ENCODE assay signal across 8 cellular contexts in genomic region chr11:134223836-134224709, GRCh38. TPM values are rescaled to one million over a fixed set of nuclear protein-coding genes. Genes with fewer than 3 reads are reported as not detected.
DNase-seq lines count a peak whose midpoint lies in the region; ATAC-seq and TF ChIP-seq lines count a peak whose summit lies in the region.

Gene NCAPD3 (minus strand): TSS chr11:134223967. CDS start chr11:134223926, 41 bp downstream.
Gene VPS26B (plus strand): TSS chr11:134224671. CDS start chr11:134225123, 452 bp downstream.

- in situ Hi-C loops in Panc1 (cut with HindIII; ENCODE audit: low pct_unique_long_range_greater_than_20kb, low sequenced_read_pairs) = no loop called here

- TF ChIP-seq CTCF in Panc1 (IDR thresholded peaks at IDR 0.05) = no peak

- peaks cover 9% of the 10 kb centered on the region for H3K36me3 Mint-ChIP-seq in activated T-cell treated with anti-CD3 and anti-CD28 coated beads, Interleukin-2, amount 50 U/mL, for 4 hours (ENCODE audit: insufficient read depth)

- WGBS in esophagus, 2 donors = 0% methylated on average over 72 to 89 of the region's 89 CpGs

- H3K4me3 ChIP-seq in Panc1 (ENCODE audit: low read depth in 2 of 2, low read length in 2 of 2) (peak within 1 kb of the TSS; percentile 85 to 96), esophagus (ENCODE audit: low read depth in 1 of 2, low read length in 2 of 2) (peak within 1 kb of the TSS; percentile 92 to 93), muscle layer of colon (ENCODE audit: low read depth in 1 of 2, low read length in 2 of 2) (peak within 1 kb of the TSS; percentile 86 to 97)

- H3K27me3 ChIP-seq in Panc1 (ENCODE audit: control insufficient read depth, insufficient read depth, low read length) (no peaks in the 10 kb centered on the region), esophagus (ENCODE audit: control insufficient read depth in 1 of 2, insufficient read depth in 2 of 2, low read length in 2 of 2) (no peaks in the 10 kb centered on the region), muscle layer of colon (ENCODE audit: control insufficient read depth in 1 of 2, insufficient read depth in 2 of 2, low read length in 2 of 2) (no peaks in the 10 kb centered on the region)

- H3K9me3 Mint-ChIP-seq in activated T-cell treated with anti-CD3 and anti-CD28 coated beads, Interleukin-2, amount 50 U/mL, for 4 hours = no peaks in the 10 kb centered on the region

- intact Hi-C loops in Panc1 (cut with micrococcal nuclease; ENCODE audit: unreplicated experiment) = loop anchor here (2.0 kb wide), 1 partner anchor 29 kb away; the partner anchor contains the start of genes ACAD8 and THYN1

- H3K4me1 Mint-ChIP-seq in activated T-cell treated with anti-CD3 and anti-CD28 coated beads, Interleukin-2, amount 50 U/mL, for 4 hours (ENCODE audit: low read depth) = peaks cover 59% of the 10 kb centered on the region

- DNase-seq in DMS53 (lab: John Stamatoyannopoulos, UW) = peak; percentile 99
- peak; percentile 97 for DNase-seq in KG1 (lab: John Stamatoyannopoulos, UW)
- DNase-seq in Panc1 (ENCODE audit: low read depth, low spot score) = peak; percentile 87
- DNase-seq in activated T-cell treated with anti-CD3 and anti-CD28 coated beads, Interleukin-2, amount 50 U/mL, for 4 hours = peak; percentile 92
- DNase-seq in stimulated activated CD8-positive, alpha-beta memory T cell treated with anti-CD3 and anti-CD28 coated beads, Interleukin-7, amount 100 ng/mL, for 24 hours (ENCODE audit: low read depth) = peak; percentile 94

- POLR2A ChIA-PET in Panc1 (lab: Charles Lee) = interaction anchor here (0.5 to 0.8 kb wide), 4 partner anchors 10 to 104 kb away, joined by 3 to 4 read pairs (median 4); partner anchors contain the start of genes ACAD8 and THYN1

- H3K4me3 Mint-ChIP-seq in activated T-cell treated with anti-CD3 and anti-CD28 coated beads, Interleukin-2, amount 50 U/mL, for 4 hours = peak within 1 kb of the TSS; percentile 88

- CTCF ChIA-PET in Panc1 (lab: Charles Lee) = interaction anchor here (1.3 kb wide), 1 partner anchor 74 kb away, joined by 4 read pairs; no protein-coding TSS in a partner anchor

- no peaks in the 10 kb centered on the region for H3K27me3 Mint-ChIP-seq in activated T-cell treated with anti-CD3 and anti-CD28 coated beads, Interleukin-2, amount 50 U/mL, for 4 hours (ENCODE audit: low read depth)

- H3K36me3 ChIP-seq in Panc1 (ENCODE audit: control insufficient read depth, insufficient read depth, low read length) (peaks cover 9% of the 10 kb centered on the region), esophagus (ENCODE audit: control insufficient read depth in 2 of 2, insufficient read depth in 2 of 2, low read length in 1 of 2) (no peaks in the 10 kb centered on the region), muscle layer of colon (ENCODE audit: insufficient read depth, low read length) (peaks cover 3% of the 10 kb centered on the region)

- peak within 1 kb of the TSS; percentile 98 for H3K27ac ChIP-seq in Panc1 (ENCODE audit: low read length)
- H3K27ac ChIP-seq in esophagus (ENCODE audit: low read depth in 2 of 2, low read length in 1 of 2) = peak within 1 kb of the TSS; percentile 82 to 95
- H3K27ac ChIP-seq in muscle layer of colon (ENCODE audit: low read depth, low read length) = peak within 1 kb of the TSS; percentile 98

- peak within 1 kb of the TSS; percentile 88 for H3K9ac ChIP-seq in muscle layer of colon (ENCODE audit: low read length)

- H3K9me3 ChIP-seq in Panc1 (ENCODE audit: control insufficient read depth, insufficient read depth, low read depth, low read length) = no peaks in the 10 kb centered on the region
- no peaks in the 10 kb centered on the region for H3K9me3 ChIP-seq in esophagus (ENCODE audit: control insufficient read depth in 2 of 2, insufficient read depth in 1 of 2, low read depth in 1 of 2, low read length in 1 of 2)
- no peaks in the 10 kb centered on the region for H3K9me3 ChIP-seq in muscle layer of colon (ENCODE audit: low read length)

- ATAC-seq in GM21723 (IDR thresholded peaks at IDR 0.05; ENCODE audit: unreplicated experiment) (peak; percentile 76), Panc1 (peak; percentile 95)
- ATAC-seq in activated T-cell treated with anti-CD3 and anti-CD28 coated beads, Interleukin-2, amount 50 U/mL, for 4 hours = peak; percentile 81 to 82

- BruUV-seq in Panc1 (replicated peaks; lab: Mats Ljungman, UMichigan) = no TSS peak

- peaks cover 26% of the 10 kb centered on the region for H3K4me1 ChIP-seq in Panc1 (ENCODE audit: control insufficient read depth, insufficient read depth, low read length)
- peaks cover 0 to 4% of the 10 kb centered on the region in 2 donors for H3K4me1 ChIP-seq in esophagus (ENCODE audit: control insufficient read depth in 2 of 2, insufficient read depth in 2 of 2, low read length in 1 of 2)
- H3K4me1 ChIP-seq in muscle layer of colon (ENCODE audit: insufficient read depth, low read length) = peaks cover 30% of the 10 kb centered on the region

RNA-seq across cellular contexts. Expression of gene NCAPD3, which starts in this region (rescaled TPM):
- 75.9 TPM for total RNA-seq in Panc1 (2021; ENCODE audit: unreplicated experiment)
- polyA plus RNA-seq in Panc1 (2012; ENCODE audit: insufficient read length) = 50.6 TPM
- total RNA-seq in activated T-cell treated with anti-CD3 and anti-CD28 coated beads, Interleukin-2, amount 50 U/mL, for 4 hours = 10 to 100 TPM; 54.1 to 67.2 (median 56.8) TPM
- 1 to 10 TPM; 4.7 to 8.9 TPM for polyA plus RNA-seq in esophagus

RNA-seq across cellular contexts. Expression of gene VPS26B, which starts in this region (rescaled TPM):
- total RNA-seq in Panc1 (2021; ENCODE audit: unreplicated experiment) = 69.4 TPM
- polyA plus RNA-seq in Panc1 (2012; ENCODE audit: insufficient read length) = 89.8 TPM
- 10 to 100 TPM; 30.4 to 33.5 (median 32.8) TPM for total RNA-seq in activated T-cell treated with anti-CD3 and anti-CD28 coated beads, Interleukin-2, amount 50 U/mL, for 4 hours
- polyA plus RNA-seq in esophagus = 10 to 100 TPM; 13.0 to 17.7 TPM

Comparison
In these comparisons a context has a peak if more than half of its experiments do, and no peak if none do; other contexts are left out.
1. Peak in every context shown above with its lines: DNase-seq, ATAC-seq, H3K4me3 ChIP-seq and H3K27ac ChIP-seq.